In genomic region chr1:117611121-117611601, GRCh38 we compare ENCODE assay signal across 19 cellular contexts. TPM values are rescaled to one million over a fixed set of nuclear protein-coding genes. Genes with fewer than 3 reads are reported as not detected.
DNase-seq lines count a peak whose midpoint lies in the region; ATAC-seq and TF ChIP-seq lines count a peak whose summit lies in the region.
"Had no signal": no experiment of that assay in that cellular context is flagged by ENCODE, and none has a peak within 500 bp of the region (broad histone marks: within the 10 kb centered on the region; RNA-seq: fewer than 3 reads in every experiment).

No MANE protein-coding gene starts in this region.

- H3K4me3 ChIP-seq in HL-60 (replicated peaks; ENCODE audit: insufficient read depth, low read length): no peak overlapping the region
- no peak overlapping the region for H3K4me3 ChIP-seq in Panc1 (ENCODE audit: low read depth in 2 of 2, low read length in 2 of 2)
- H3K4me3 ChIP-seq: testis had no signal

- peak; percentile 85 for TF ChIP-seq POLR2A in erythroblast (IDR thresholded peaks at IDR 0.05; ENCODE audit: low read length)

- no peaks in the 10 kb centered on the region for H3K36me3 Mint-ChIP-seq in neural crest cell (ENCODE audit: low read depth)

- peaks cover 8% of the 10 kb centered on the region for H3K4me1 Mint-ChIP-seq in neural crest cell

- no peak overlapping the region for H3K27ac Mint-ChIP-seq in neural crest cell (ENCODE audit: unreplicated experiment)
- H3K27ac Mint-ChIP-seq: activated CD8-positive, alpha-beta T cell treated with anti-CD3 and anti-CD28 coated beads for 36 hours had no signal

- no TSS peak for BruUV-seq in Panc1 (replicated peaks; lab: Mats Ljungman, UMichigan)

- ATAC-seq in Panc1 (no peak), HG02973 (IDR thresholded peaks at IDR 0.05; ENCODE audit: unreplicated experiment) (no peak), GM18502 (IDR thresholded peaks at IDR 0.05; ENCODE audit: poor library complexity, unreplicated experiment) (no peak)
- ATAC-seq: activated CD8-positive, alpha-beta T cell treated with anti-CD3 and anti-CD28 coated beads for 36 hours; SK-N-SH treated with all-trans-retinoic acid at 6 μM for 48 hours had no signal

- H3K9me3 Mint-ChIP-seq in neural crest cell: no peaks in the 10 kb centered on the region
- H3K9me3 Mint-ChIP-seq: activated CD8-positive, alpha-beta T cell treated with anti-CD3 and anti-CD28 coated beads for 36 hours had no signal

- DNase-seq in HL-60 (ENCODE audit: low read depth in 1 of 2, low spot score in 1 of 2) (no peak), Panc1 (ENCODE audit: low read depth, low spot score) (no peak), erythroblast (lab: John Stamatoyannopoulos, UW) (peak; percentile 94 to 96), neural crest cell (ENCODE audit: low read depth, low spot score) (no peak), dedifferentiated amniotic fluid mesenchymal stem cell (ENCODE audit: extremely low spot score) (no peak), cortex of kidney (lab: John Stamatoyannopoulos, UW) (no peak)
- DNase-seq: activated CD8-positive, alpha-beta T cell treated with anti-CD3 and anti-CD28 coated beads for 36 hours; activated effector memory CD4-positive, alpha-beta T cell treated with Interleukin-2 at 50 U/mL for 16 hours; amygdala; Calu3; glutamatergic neuron; NCI-H1048; NCI-H526 treated with DMSO at 0.1 percent for 48 hours; occipital lobe; testis had no signal

- H3K9me3 ChIP-seq in Panc1 (ENCODE audit: control insufficient read depth, insufficient read depth, low read depth, low read length): no peaks in the 10 kb centered on the region
- H3K9me3 ChIP-seq: testis had no signal

- peak overlapping the region; percentile 81; the same call in 1 of the 2 replicates for H3K27ac ChIP-seq in HL-60 (replicated peaks)
- H3K27ac ChIP-seq in Panc1 (ENCODE audit: low read length): 0 out of 2 replicates have a peak overlapping the region, but pooled peaks have one; percentile 17
- H3K27ac ChIP-seq: epithelial cell of prostate had no signal

- intact Hi-C loops in Panc1 (cut with micrococcal nuclease; ENCODE audit: unreplicated experiment): loop anchor here (5.0 kb wide), 1 partner anchor 141 kb away; no protein-coding TSS in a partner anchor

- no peaks in the 10 kb centered on the region for H3K36me3 ChIP-seq in Panc1 (ENCODE audit: control insufficient read depth, insufficient read depth, low read length)

- peak overlapping the region; percentile 1 for H3K4me3 Mint-ChIP-seq in neural crest cell
- H3K4me3 Mint-ChIP-seq: activated CD8-positive, alpha-beta T cell treated with anti-CD3 and anti-CD28 coated beads for 36 hours had no signal

- POLR2A ChIA-PET in Panc1 (lab: Charles Lee): no interaction called here

- in situ Hi-C loops in Panc1 (cut with HindIII; ENCODE audit: low pct_unique_long_range_greater_than_20kb, low sequenced_read_pairs): no loop called here

- H3K27me3 ChIP-seq in HL-60 (ENCODE audit: insufficient read depth, poor library complexity, severe bottlenecking) (no peaks in the 10 kb centered on the region), Panc1 (ENCODE audit: control insufficient read depth, insufficient read depth, low read length) (no peaks in the 10 kb centered on the region)
- H3K27me3 ChIP-seq: testis had no signal

- H3K27me3 Mint-ChIP-seq in neural crest cell (ENCODE audit: low read depth): peaks cover 55% of the 10 kb centered on the region

- TF ChIP-seq CTCF in HL-60 (IDR thresholded peaks at IDR 0.05; ENCODE audit: insufficient read depth, low read length): no peak
- TF ChIP-seq CTCF in Panc1 (IDR thresholded peaks at IDR 0.05): no peak
- TF ChIP-seq CTCF in neural crest cell (conservative IDR thresholded peaks at IDR 0.05): no peak

- peaks cover 46% of the 10 kb centered on the region for H3K4me1 ChIP-seq in Panc1 (ENCODE audit: control insufficient read depth, insufficient read depth, low read length)

- CTCF ChIA-PET in Panc1 (lab: Charles Lee): no interaction called here

RNA-seq across cellular contexts. Expression of gene TENT5C, which starts 5.3 kb away (rescaled TPM):
- 8.9 TPM for total RNA-seq in Panc1 (2021; ENCODE audit: unreplicated experiment)
- polyA plus RNA-seq in Panc1 (2012; ENCODE audit: insufficient read length): 2.9 TPM
- total RNA-seq in neural crest cell: 1.3 and 1.4 TPM in 2 replicates

Comparison
In these comparisons a context has a peak if more than half of its experiments do, and no peak if none do; other contexts are left out.
1. DNase-seq: peak in erythroblast (2 of 2); none in HL-60 (0 of 2), Panc1 (single experiment), neural crest cell (single experiment), dedifferentiated amniotic fluid mesenchymal stem cell (single experiment) and cortex of kidney (single experiment).